In genomic region chr7:39854616-39855324, GRCh38 we compare ENCODE assay signal across 8 cellular contexts.
A peak's percentile ranks its signal among the peaks of the same experiment; 100 is the strongest.
DNase-seq lines count a peak whose midpoint lies in the region; ATAC-seq and TF ChIP-seq lines count a peak whose summit lies in the region.
"Not testable (repeated sequence)": the region's sequence is repeated elsewhere in the genome, so short reads cannot be mapped to it uniquely, and the experiment has no call there.

No MANE protein-coding gene starts in this region.

- not testable (repeated sequence) for H3K9me3 ChIP-seq in SK-N-SH, ascending aorta, gastroesophageal sphincter, tibial artery

- H3K36me3 ChIP-seq in GM06990 (ENCODE audit: control insufficient read depth, insufficient read depth, low read length); SK-N-SH (replicated peaks in 1 of 2; ENCODE audit: control insufficient read depth in 1 of 2, insufficient read depth in 2 of 2, low read length in 1 of 2); ascending aorta; gastroesophageal sphincter; tibial artery: not testable (repeated sequence)

- POLR2A ChIA-PET in SK-N-SH (lab: Yijun Ruan, JAX), result not testable (repeated sequence)

- H3K9ac ChIP-seq in SK-N-SH, result not testable (repeated sequence)

- peak overlapping the region; percentile 68 for H3K4me2 ChIP-seq in SK-N-SH

- peak overlapping the region; percentile 89 for H2AFZ ChIP-seq in SK-N-SH (ENCODE audit: low read depth)

- H3K36me3 Mint-ChIP-seq in natural killer cell treated with Interleukin-12 subunit alpha and Interleukin-12 subunit beta and Interleukin-15 and Interleukin-18, amount 100 ng/mL, for 72 hours, result not testable (repeated sequence)

- TF ChIP-seq EP300 in SK-N-SH (IDR thresholded peaks at IDR 0.05; ENCODE audit: borderline replicate concordance in 1 of 2, low read depth in 1 of 2, low read length in 1 of 2); gastroesophageal sphincter (IDR thresholded peaks at IDR 0.05): not testable (repeated sequence)

- H3K27me3 Mint-ChIP-seq in natural killer cell treated with Interleukin-12 subunit alpha and Interleukin-12 subunit beta and Interleukin-15 and Interleukin-18, amount 100 ng/mL, for 72 hours, result peaks cover 22 to 51% of the 10 kb centered on the region in 2 donors

- H3K4me3 Mint-ChIP-seq in natural killer cell treated with Interleukin-12 subunit alpha and Interleukin-12 subunit beta and Interleukin-15 and Interleukin-18, amount 100 ng/mL, for 72 hours, result peak overlapping the region; percentile 81

- peak; percentile 55 for ATAC-seq in GM21447 (IDR thresholded peaks at IDR 0.05; ENCODE audit: unreplicated experiment)
- ATAC-seq in HG03095 (IDR thresholded peaks at IDR 0.05; ENCODE audit: unreplicated experiment), result peak; percentile 94
- peak; percentile 77 for ATAC-seq in gastroesophageal sphincter
- ATAC-seq in natural killer cell treated with Interleukin-12 subunit alpha and Interleukin-12 subunit beta and Interleukin-15 and Interleukin-18, amount 100 ng/mL, for 72 hours, result peak; percentile 95 to 97

- not testable (repeated sequence) for H3K27ac ChIP-seq in SK-N-SH (ENCODE audit: low read depth in 2 of 2, low read length in 1 of 2); ascending aorta; gastroesophageal sphincter; tibial artery

- not testable (repeated sequence) for TF ChIP-seq CTCF in GM06990 (IDR thresholded peaks at IDR 0.05; ENCODE audit: insufficient read depth, low read length, poor library complexity, severe bottlenecking); SK-N-SH (IDR thresholded peaks at IDR 0.05); ascending aorta (IDR thresholded peaks at IDR 0.05); gastroesophageal sphincter (IDR thresholded peaks at IDR 0.05); tibial artery (IDR thresholded peaks at IDR 0.05)

- H3K9me3 Mint-ChIP-seq in natural killer cell treated with Interleukin-12 subunit alpha and Interleukin-12 subunit beta and Interleukin-15 and Interleukin-18, amount 100 ng/mL, for 72 hours, result not testable (repeated sequence)

- H3K4me3 ChIP-seq in GM06990 (replicated peaks; ENCODE audit: low read depth, low read length) (peak overlapping the region; percentile 35), SK-N-SH (ENCODE audit: low read depth in 2 of 2, low read length in 1 of 2) (peak overlapping the region; percentile 17 to 47), ascending aorta (peak overlapping the region; percentile 27 to 57), gastroesophageal sphincter (peak overlapping the region; percentile 43), tibial artery (peak overlapping the region; percentile 39 to 41)

- H3F3A ChIP-seq in SK-N-SH (replicated peaks; ENCODE audit: insufficient read depth), result not testable (repeated sequence)

- not testable (repeated sequence) for DNase-seq in GM06990 (ENCODE audit: extremely low read depth, insufficient read length); SK-N-SH; ascending aorta (ENCODE audit: low spot score in 2 of 2); natural killer cell treated with Interleukin-12 subunit alpha and Interleukin-12 subunit beta and Interleukin-15 and Interleukin-18, amount 100 ng/mL, for 72 hours (ENCODE audit: low spot score); tibial artery

- not testable (repeated sequence) for TF ChIP-seq POLR2A in gastroesophageal sphincter (IDR thresholded peaks at IDR 0.05)

- H3K27me3 ChIP-seq in GM06990 (replicated peaks; ENCODE audit: control insufficient read depth, insufficient read depth, low read length); SK-N-SH (ENCODE audit: insufficient read depth); ascending aorta; gastroesophageal sphincter; tibial artery: not testable (repeated sequence)

- intact Hi-C loops in ascending aorta (cut with DNase I); tibial artery (cut with DNase I; ENCODE audit: low total_unique reads): not testable (repeated sequence)

- WGBS in SK-N-SH (ENCODE audit: low lambda C conversion rate), result 46% methylated on average over 26 of the region's 36 CpGs
- WGBS in gastroesophageal sphincter (ENCODE audit: low coverage in 1 of 2), 2 donors, result 19 to 61% methylated on average over 5 to 16 of the region's 36 CpGs

- not testable (repeated sequence) for H4K20me1 ChIP-seq in SK-N-SH (ENCODE audit: insufficient read depth)

- not testable (repeated sequence) for H3K9me2 ChIP-seq in SK-N-SH

- not testable (repeated sequence) for H3K79me2 ChIP-seq in SK-N-SH (ENCODE audit: insufficient read depth)

- not testable (repeated sequence) for H3K4me1 ChIP-seq in SK-N-SH (ENCODE audit: control insufficient read depth in 1 of 2, insufficient read depth in 2 of 2, low read depth in 1 of 2, low read length in 1 of 2); ascending aorta; gastroesophageal sphincter; tibial artery

- CTCF ChIA-PET in SK-N-SH (lab: Yijun Ruan, JAX), result not testable (repeated sequence)

- H3K4me1 Mint-ChIP-seq in natural killer cell treated with Interleukin-12 subunit alpha and Interleukin-12 subunit beta and Interleukin-15 and Interleukin-18, amount 100 ng/mL, for 72 hours (ENCODE audit: low read depth in 2 of 2), result peaks cover 7 to 10% of the 10 kb centered on the region in 2 donors

- TF ChIP-seq RAD21 in SK-N-SH (IDR thresholded peaks at IDR 0.05; ENCODE audit: low read length), result not testable (repeated sequence)

- H3K27ac Mint-ChIP-seq in natural killer cell treated with Interleukin-12 subunit alpha and Interleukin-12 subunit beta and Interleukin-15 and Interleukin-18, amount 100 ng/mL, for 72 hours, result not testable (repeated sequence)
